In genomic region chr4:157678478-157678877, GRCh38 we compare ENCODE assay signal across 31 cellular contexts.
DNase-seq lines count a peak whose midpoint lies in the region; ATAC-seq and TF ChIP-seq lines count a peak whose summit lies in the region.
"Had no signal": no experiment of that assay in that cellular context is flagged by ENCODE, and none has a peak within 500 bp of the region (broad histone marks: within the 10 kb centered on the region; RNA-seq: fewer than 3 reads in every experiment).

No MANE protein-coding gene starts in this region.

- H3K4me3 Mint-ChIP-seq in WTC11 = no peak overlapping the region
- H3K4me3 Mint-ChIP-seq: B cell; CD14-positive monocyte; CD4-positive, alpha-beta memory T cell; CD4-positive, alpha-beta T cell; CD4-positive, CD25-positive, alpha-beta regulatory T cell; CD8-positive, alpha-beta memory T cell; CD8-positive, alpha-beta T cell had no signal

- CTCF ChIA-PET in HEK293 (lab: Yijun Ruan, JAX) (no interaction called here), WTC11 (lab: Charles Lee) (no interaction called here)

- no peak overlapping the region for H3K27ac Mint-ChIP-seq in WTC11
- H3K27ac Mint-ChIP-seq: B cell; CD14-positive monocyte; CD4-positive, alpha-beta memory T cell; CD4-positive, alpha-beta T cell; CD4-positive, CD25-positive, alpha-beta regulatory T cell; CD8-positive, alpha-beta memory T cell; CD8-positive, alpha-beta T cell had no signal

- H3K4me1 Mint-ChIP-seq in WTC11 = no peaks in the 10 kb centered on the region
- H3K4me1 Mint-ChIP-seq: B cell; CD14-positive monocyte; CD4-positive, alpha-beta memory T cell; CD4-positive, CD25-positive, alpha-beta regulatory T cell; CD8-positive, alpha-beta memory T cell had no signal

- POLR2A ChIA-PET in HEK293 (lab: Yijun Ruan, JAX) (no interaction called here), WTC11 (lab: Charles Lee) (no interaction called here)

- no peak for ATAC-seq in WTC11
- ATAC-seq in GM21526 (IDR thresholded peaks at IDR 0.05; ENCODE audit: low FRiP score, unreplicated experiment) = no peak
- ATAC-seq: A549; CD8-positive, alpha-beta T cell had no signal

- no peaks in the 10 kb centered on the region for H3K9me3 ChIP-seq in HEK293 (ENCODE audit: control insufficient read depth, insufficient read depth, low read depth, low read length)
- H3K9me3 ChIP-seq: A549, BE2C, Caco-2 had no signal

- H3K27me3 Mint-ChIP-seq in WTC11 (ENCODE audit: low read depth) = no peaks in the 10 kb centered on the region; the same call in 1 of the 2 replicates
- H3K27me3 Mint-ChIP-seq: B cell; CD4-positive, alpha-beta memory T cell; CD4-positive, alpha-beta T cell; CD4-positive, CD25-positive, alpha-beta regulatory T cell; CD8-positive, alpha-beta memory T cell had no signal

- no peak for TF ChIP-seq CTCF in HEK293 (tag by site-specific recombination; IDR thresholded peaks at IDR 0.05)
- TF ChIP-seq CTCF in WTC11 (IDR thresholded peaks at IDR 0.05) = no peak

- H3K36me3 ChIP-seq in HEK293 (ENCODE audit: control insufficient read depth in 2 of 2, insufficient read depth in 1 of 2, low read length in 2 of 2) = no peaks in the 10 kb centered on the region
- H3K36me3 ChIP-seq: BE2C; BLaER1; BLaER1 treated with 17β-estradiol and CSF1 and Interleukin-3, amounts not matched to agents 10 nM and 100 nM had no signal

- H3K4me3 ChIP-seq in HEK293 (ENCODE audit: low read depth, low read length) = no peak overlapping the region
- H3K4me3 ChIP-seq: A549; BLaER1; BLaER1 treated with 17β-estradiol and CSF1 and Interleukin-3, amounts not matched to agents 10 nM and 100 nM had no signal

- H3K4me1 ChIP-seq in HEK293 (ENCODE audit: control insufficient read depth, insufficient read depth, low read length) = no peaks in the 10 kb centered on the region
- H3K4me1 ChIP-seq: A549, BE2C, BLaER1, Caco-2 had no signal

- no peak overlapping the region for H3K27ac ChIP-seq in HEK293 (ENCODE audit: extremely low read depth, low read depth, low read length)
- H3K27ac ChIP-seq: 22Rv1; A549; BLaER1; BLaER1 treated with 17β-estradiol and CSF1 and Interleukin-3, amounts not matched to agents 10 nM and 100 nM; C4-2B had no signal

- peaks cover 25% of the 10 kb centered on the region for H3K36me3 Mint-ChIP-seq in WTC11
- H3K36me3 Mint-ChIP-seq: CD14-positive monocyte; CD4-positive, alpha-beta memory T cell; CD4-positive, CD25-positive, alpha-beta regulatory T cell; CD8-positive, alpha-beta T cell had no signal

- DNase-seq in WTC11 (ENCODE audit: low spot score) = no peak
- DNase-seq in effector CD4-positive, alpha-beta T cell = no peak
- DNase-seq: 8988T; ACHN; AML-193; BE2C; C1 segment of cervical spinal cord; Caco-2; Calu3; CD4-positive, alpha-beta memory T cell; CD4-positive, alpha-beta T cell; CD4-positive, CD25-positive, alpha-beta regulatory T cell; CD8-positive, alpha-beta memory T cell; CD8-positive, alpha-beta T cell; COR-L47; DMS 273 treated with DMSO at 0.1 percent for 48 hours; DMS153; DMS53; DMS79; DMS79 treated with DMSO at 0.1 percent for 48 hours; DND-41; EL had no signal

- peaks cover 26% of the 10 kb centered on the region for H3K9me3 Mint-ChIP-seq in WTC11

TF ChIP-seq in HEK293, 187 proteins besides CTCF, POLR2A, EP300 and RAD21:
- TF ChIP-seq ZNF692 (tag by site-specific recombination; IDR thresholded peaks at IDR 0.05) (no peak), ZNF585B (tag by site-specific recombination; IDR thresholded peaks at IDR 0.05) (peak; percentile 57)

TF ChIP-seq in WTC11, 78 proteins besides CTCF, POLR2A, EP300 and RAD21:
- peak; percentile 97 for TF ChIP-seq ZNF416 (CRISPR knock-in tag; IDR thresholded peaks at IDR 0.05)
- TF ChIP-seq ZNF121 (CRISPR knock-in tag; IDR thresholded peaks at IDR 0.05) = no peak

Comparison
In these comparisons a context has a peak if more than half of its experiments do, and no peak if none do; other contexts are left out.
1. Of the 8 proteins assayed by ChIP-seq in both HEK293 and WTC11: peak only in HEK293: none; only in WTC11: ZNF416; in both: none; in neither: 7.